1 cellular context compared by ENCODE assay signal in genomic region chr3:14372587-14372986, GRCh38.
TF ChIP-seq lines count a peak whose summit lies in the region.

No MANE protein-coding gene starts in this region.

TF ChIP-seq in K562, 482 proteins besides CTCF, POLR2A, EP300 and RAD21:
- TF ChIP-seq ZC3H8 (IDR thresholded peaks at IDR 0.05) (no peak), EGR1 (conservative IDR thresholded peaks at IDR 0.05) (peak; percentile 33; the same call in 1 of the 2 replicates), SAFB2 (IDR thresholded peaks at IDR 0.05; ENCODE audit: borderline replicate concordance, low read depth, low read length, severe bottlenecking) (no peak), ZKSCAN8 (CRISPR knock-in tag; IDR thresholded peaks at IDR 0.05) (0 out of 2 replicates have a peak, but pooled peaks have one; percentile 39), ZNF184 (CRISPR knock-in tag; IDR thresholded peaks at IDR 0.05) (no peak), GABPB1 (CRISPR knock-in tag; IDR thresholded peaks at IDR 0.05) (0 out of 2 replicates have a peak, but pooled peaks have one; percentile 3), NKRF (IDR thresholded peaks at IDR 0.05; ENCODE audit: borderline replicate concordance) (no peak), RBBP5 (IDR thresholded peaks at IDR 0.05; ENCODE audit: borderline replicate concordance, insufficient read depth, low read length, poor library complexity, severe bottlenecking) (peak; percentile 33)
